16 cellular contexts compared by ENCODE assay signal in genomic region chr21:40615503-40616376, GRCh38.
A peak's percentile ranks its signal among the peaks of the same experiment; 100 is the strongest.
DNase-seq lines count a peak whose midpoint lies in the region; ATAC-seq, FAIRE-seq and TF ChIP-seq lines count a peak whose summit lies in the region.
"Had no signal": no experiment of that assay in that cellular context is flagged by ENCODE, and none has a peak within 500 bp of the region (broad histone marks: within the 10 kb centered on the region; RNA-seq: fewer than 3 reads in every experiment).

No MANE protein-coding gene starts in this region.

- peak; percentile 23 for DNase-seq in DMS 273 treated with DMSO at 0.1 percent for 48 hours (lab: John Stamatoyannopoulos, UW)
- DNase-seq in DMS79 treated with DMSO at 0.1 percent for 48 hours (lab: John Stamatoyannopoulos, UW): peak; percentile 83
- DNase-seq in NCI-H69 (lab: John Stamatoyannopoulos, UW): peak; percentile 84
- DNase-seq in bronchial epithelial cell (ENCODE audit: low read depth): peak; percentile 51
- no peak for DNase-seq in germinal center (ENCODE audit: low spot score)
- DNase-seq: activated CD4-positive, alpha-beta T cell treated with anti-CD3 and anti-CD28 coated beads, Interleukin-2, amount 50 U/mL, for 1 hour; COR-L47; H7; hypothalamus; NCI-H774; psoas muscle; substantia nigra had no signal

- TF ChIP-seq CTCF in bronchial epithelial cell (IDR thresholded peaks at IDR 0.05; ENCODE audit: insufficient read depth, low read length, severe bottlenecking): no peak

- no peak overlapping the region for H3K4me3 ChIP-seq in bronchial epithelial cell (ENCODE audit: low read depth, low read length)
- H3K4me3 ChIP-seq: psoas muscle had no signal

- FAIRE-seq in bronchial epithelial cell (lab: Jason Lieb, UNC): no peak
- FAIRE-seq: G401.6, RCC 7860 had no signal

- ATAC-seq in GM21576 (IDR thresholded peaks at IDR 0.05; ENCODE audit: unreplicated experiment) (no peak), HG03095 (IDR thresholded peaks at IDR 0.05; ENCODE audit: unreplicated experiment) (no peak)
- ATAC-seq: psoas muscle had no signal

- no peaks in the 10 kb centered on the region for H3K36me3 ChIP-seq in bronchial epithelial cell (ENCODE audit: control insufficient read depth, insufficient read depth, low read length)

- no peaks in the 10 kb centered on the region for H3K27me3 ChIP-seq in bronchial epithelial cell (ENCODE audit: control insufficient read depth, insufficient read depth, low read length)
